ENCODE assay signal across 2 cellular contexts in genomic region chr12:39033789-39034188, GRCh38.
TF ChIP-seq lines count a peak whose summit lies in the region.

No MANE protein-coding gene starts in this region.

TF ChIP-seq in HepG2, 621 proteins besides CTCF, POLR2A, EP300 and RAD21 (continued from another document):
- TF ChIP-seq ATF7 (IDR thresholded peaks at IDR 0.05) (peak; percentile 43), ATF7 (CRISPR knock-in tag; IDR thresholded peaks at IDR 0.05) (no peak)

TF ChIP-seq in H1, 55 proteins besides CTCF, POLR2A, EP300 and RAD21 (continued from another document):
- TF ChIP-seq SIN3A (conservative IDR thresholded peaks at IDR 0.05 in 1 of 2, IDR thresholded peaks at IDR 0.05 in 1 of 2; ENCODE audit: low read depth in 1 of 2, low read length in 2 of 2): no peak
- no peak for TF ChIP-seq CBX8 (IDR thresholded peaks at IDR 0.05; ENCODE audit: borderline replicate concordance, low read depth, low read length)
- no peak for TF ChIP-seq KDM4A (IDR thresholded peaks at IDR 0.05; ENCODE audit: low read depth, low read length, severe bottlenecking)
- no peak for TF ChIP-seq SUZ12 (IDR thresholded peaks at IDR 0.05; ENCODE audit: low read length)
- TF ChIP-seq MAFK (IDR thresholded peaks at IDR 0.05; ENCODE audit: low read depth, low read length): no peak
